Comparison of ENCODE assay signal across 8 cellular contexts in genomic region chr10:101889256-101890210, GRCh38. TPM values are rescaled to one million over a fixed set of nuclear protein-coding genes. Genes with fewer than 3 reads are reported as not detected.
DNase-seq lines count a peak whose midpoint lies in the region; ATAC-seq, FAIRE-seq and TF ChIP-seq lines count a peak whose summit lies in the region.

No MANE protein-coding gene starts in this region.

- H3K36me3 ChIP-seq in WERI-Rb-1 (no peaks in the 10 kb centered on the region), breast epithelium (no peaks in the 10 kb centered on the region), kidney (ENCODE audit: control insufficient read depth in 1 of 2, insufficient read depth in 2 of 2, low read length in 2 of 2) (peaks cover 0 to 6% of the 10 kb centered on the region in 2 donors)

- H3K4me3 ChIP-seq in WERI-Rb-1 (ENCODE audit: low read depth, low read length): no peak overlapping the region
- no peak overlapping the region for H3K4me3 ChIP-seq in breast epithelium
- no peak overlapping the region for H3K4me3 ChIP-seq in kidney (ENCODE audit: low read length in 2 of 2)

- DNase-seq in CD4-positive, alpha-beta T cell: peak; percentile 42 to 69 (median 56)
- peak; percentile 74 for DNase-seq in NCI-H1694 treated with DMSO at 0.1 percent for 48 hours (lab: John Stamatoyannopoulos, UW)
- DNase-seq in WERI-Rb-1: peak; percentile 87
- DNase-seq in breast epithelium (ENCODE audit: low spot score in 2 of 2): peak in 1 of 2 donors; percentile 57
- no peak for DNase-seq in kidney
- DNase-seq in stimulated activated CD4-positive, alpha-beta T cell treated with anti-CD3 and anti-CD28 coated beads, Interleukin-1b, Interleukin-23, amount 100 ng/mL, for 48 hours: peak; percentile 69

- FAIRE-seq in kidney (lab: Jason Lieb, UNC): no peak

- no peak overlapping the region for H3K9ac ChIP-seq in kidney (ENCODE audit: low read length in 2 of 2)

- no peaks in the 10 kb centered on the region for H3K27me3 ChIP-seq in CD4-positive, alpha-beta T cell (ENCODE audit: control insufficient read depth, insufficient read depth, low read length)
- no peaks in the 10 kb centered on the region for H3K27me3 ChIP-seq in WERI-Rb-1 (ENCODE audit: insufficient read depth, low read depth, severe bottlenecking)
- H3K27me3 ChIP-seq in breast epithelium: no peaks in the 10 kb centered on the region

- intact Hi-C loops in CD4-positive, alpha-beta T cell (cut with DNase I, micrococcal nuclease): loop anchor here (1.0 to 10.0 kb wide), 3 partner anchors 115 to 184 kb away; no protein-coding TSS in a partner anchor
- intact Hi-C loops in breast epithelium (cut with DNase I; ENCODE audit: low total_unique reads) (no loop called here), kidney (cut with DNase I) (no loop called here)

- no peak overlapping the region for H3K27ac ChIP-seq in CD4-positive, alpha-beta T cell (ENCODE audit: low read depth, low read length)
- H3K27ac ChIP-seq in WERI-Rb-1 (no peak overlapping the region), breast epithelium (no peak overlapping the region), kidney (ENCODE audit: low read depth in 2 of 2, low read length in 2 of 2) (no peak overlapping the region)

- H3K27me3 Mint-ChIP-seq in CD4-positive, alpha-beta T cell: no peaks in the 10 kb centered on the region

- H3K4me1 Mint-ChIP-seq in CD4-positive, alpha-beta T cell (ENCODE audit: low read depth): no peaks in the 10 kb centered on the region

- no peaks in the 10 kb centered on the region for H3K9me3 Mint-ChIP-seq in CD4-positive, alpha-beta T cell

- H3K4me1 ChIP-seq in breast epithelium (no peaks in the 10 kb centered on the region), kidney (ENCODE audit: control insufficient read depth in 1 of 2, insufficient read depth in 1 of 2, low read depth in 1 of 2, low read length in 2 of 2) (peaks cover 0 to 6% of the 10 kb centered on the region in 2 donors)

- peak; percentile 79 for TF ChIP-seq CTCF in CD4-positive, alpha-beta T cell (IDR thresholded peaks at IDR 0.05)
- peak; percentile 76 for TF ChIP-seq CTCF in WERI-Rb-1 (IDR thresholded peaks at IDR 0.05; ENCODE audit: low read depth, low read length)
- TF ChIP-seq CTCF in breast epithelium (IDR thresholded peaks at IDR 0.05): peak; percentile 39 to 44 (median 40)
- peak; percentile 67 for TF ChIP-seq CTCF in kidney (IDR thresholded peaks at IDR 0.05; ENCODE audit: borderline replicate concordance, extremely low read depth, insufficient read depth)

- TF ChIP-seq POLR2A in breast epithelium (IDR thresholded peaks at IDR 0.05): no peak

- CTCF ChIA-PET in CD4-positive, alpha-beta T cell (lab: Charles Lee): interaction anchor here (0.6 to 1.8 kb wide), 13 partner anchors 8 to 185 kb away, joined by 3 to 9 read pairs (median 4); no protein-coding TSS in a partner anchor

- no peaks in the 10 kb centered on the region for H3K9me3 ChIP-seq in CD4-positive, alpha-beta T cell (ENCODE audit: control insufficient read depth, low read length)
- H3K9me3 ChIP-seq in WERI-Rb-1 (ENCODE audit: severe bottlenecking) (no peaks in the 10 kb centered on the region), breast epithelium (no peaks in the 10 kb centered on the region), kidney (ENCODE audit: control insufficient read depth in 1 of 2, low read length in 2 of 2) (no peaks in the 10 kb centered on the region)

- H3K27ac Mint-ChIP-seq in CD4-positive, alpha-beta T cell: no peak overlapping the region

- peaks cover 36% of the 10 kb centered on the region for H3K36me3 Mint-ChIP-seq in CD4-positive, alpha-beta T cell (ENCODE audit: low read depth)

- peak; percentile 56 for ATAC-seq in CD4-positive, alpha-beta T cell (ENCODE audit: poor library complexity)
- peak; percentile 60 for ATAC-seq in GM21390 (IDR thresholded peaks at IDR 0.05; ENCODE audit: unreplicated experiment)
- no peak for ATAC-seq in GM18909 (IDR thresholded peaks at IDR 0.05; ENCODE audit: poor library complexity, unreplicated experiment)

- POLR2A ChIA-PET in CD4-positive, alpha-beta T cell (lab: Charles Lee): interaction anchor here (1.2 kb wide), 1 partner anchor 118 kb away, joined by 3 read pairs; no protein-coding TSS in a partner anchor

- no peak overlapping the region for H3K4me3 Mint-ChIP-seq in CD4-positive, alpha-beta T cell

RNA-seq across cellular contexts. Expression of gene KCNIP2, which starts 45.9 kb away (rescaled TPM):
- 1 to 10 TPM in 1 of 2 experiments, under 1 TPM in 1; 0.77 to 1.6 TPM for total RNA-seq in CD4-positive, alpha-beta T cell
- total RNA-seq in breast epithelium (10 to 100 TPM; 11.9 to 90.4 (median 20.6) TPM), kidney (3.4 TPM)
- polyA plus RNA-seq in kidney (ENCODE audit: insufficient read depth, low read depth, low replicate concordance): 0.67 TPM

Comparison
In these comparisons a context has a peak if more than half of its experiments do, and no peak if none do; other contexts are left out.
1. intact Hi-C loops: an anchor here in CD4-positive, alpha-beta T cell (1.0 to 10.0 kb wide); none called in breast epithelium and kidney.